18 cellular contexts compared by ENCODE assay signal in the genomic region with DNA sequence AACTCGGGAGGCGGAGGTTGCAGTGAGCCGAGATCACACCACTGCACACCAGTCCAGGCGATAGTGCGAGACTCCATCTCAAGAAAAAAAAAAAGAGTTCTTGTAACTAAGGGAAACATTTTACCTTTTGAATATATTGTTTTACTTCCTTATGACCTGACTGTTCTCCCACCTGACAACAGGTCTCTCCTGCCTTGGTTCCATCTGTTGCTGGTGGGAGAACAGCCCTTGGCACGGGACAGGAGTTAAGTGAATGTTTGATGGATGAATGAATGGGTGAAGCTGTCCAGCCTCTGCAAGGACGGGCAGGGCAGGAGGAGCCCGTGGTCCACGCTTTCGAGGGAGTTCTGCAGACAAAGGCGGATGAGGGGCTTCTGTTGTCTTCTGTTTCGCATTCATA. TPM values are rescaled to one million over a fixed set of nuclear protein-coding genes. Genes with fewer than 3 reads are reported as not detected.
DNase-seq lines count a peak whose midpoint lies in the region; ATAC-seq and TF ChIP-seq lines count a peak whose summit lies in the region.
"Had no signal": no experiment of that assay in that cellular context is flagged by ENCODE, and none has a peak within 500 bp of the region (broad histone marks: within the 10 kb centered on the region; RNA-seq: fewer than 3 reads in every experiment).

No MANE protein-coding gene starts in this region.

- no peaks in the 10 kb centered on the region for H3K36me3 ChIP-seq in endodermal cell (ENCODE audit: control insufficient read depth, insufficient read depth, low read length)
- H3K36me3 ChIP-seq: BLaER1 had no signal

- H3K36me3 Mint-ChIP-seq in endodermal cell (ENCODE audit: low read depth) (no peaks in the 10 kb centered on the region), neural crest cell (ENCODE audit: low read depth) (no peaks in the 10 kb centered on the region)
- H3K36me3 Mint-ChIP-seq: CD14-positive monocyte; CD4-positive, alpha-beta memory T cell had no signal

- H3K27me3 Mint-ChIP-seq in endodermal cell (ENCODE audit: insufficient read depth) (no peaks in the 10 kb centered on the region), neural crest cell (ENCODE audit: low read depth) (no peaks in the 10 kb centered on the region)

- no peaks in the 10 kb centered on the region for H3K4me1 ChIP-seq in right cardiac atrium (ENCODE audit: control insufficient read depth, insufficient read depth, low read length)
- no peaks in the 10 kb centered on the region for H3K4me1 ChIP-seq in endodermal cell (ENCODE audit: control insufficient read depth, insufficient read depth, low read length)
- H3K4me1 ChIP-seq: A549, BLaER1 had no signal

- H3K9me3 Mint-ChIP-seq in endodermal cell: no peaks in the 10 kb centered on the region
- H3K9me3 Mint-ChIP-seq in neural crest cell: no peaks in the 10 kb centered on the region
- H3K9me3 Mint-ChIP-seq: H9 had no signal

- H3K4me3 ChIP-seq in right cardiac atrium (ENCODE audit: low read length) (no peak overlapping the region), endodermal cell (ENCODE audit: low read length) (no peak overlapping the region)
- H3K4me3 ChIP-seq: A549, BLaER1 had no signal

- no peaks in the 10 kb centered on the region for H3K27me3 ChIP-seq in right cardiac atrium (ENCODE audit: control insufficient read depth, insufficient read depth)
- H3K27me3 ChIP-seq in endodermal cell (ENCODE audit: control insufficient read depth, insufficient read depth, low read length, poor library complexity, severe bottlenecking): no peaks in the 10 kb centered on the region
- H3K27me3 ChIP-seq: BLaER1 had no signal

- WGBS in right cardiac atrium: 89% methylated on average over 12 of the region's 12 CpGs
- 79 to 96% methylated on average over 9 to 12 of the region's 12 CpGs for WGBS in endodermal cell (ENCODE audit: insufficient coverage in 1 of 2, insufficient read length in 1 of 2), 2 experiments

- H3K9me3 ChIP-seq in right cardiac atrium (ENCODE audit: control insufficient read depth, low read length) (no peaks in the 10 kb centered on the region), endodermal cell (ENCODE audit: control insufficient read depth, low read length) (no peaks in the 10 kb centered on the region)
- H3K9me3 ChIP-seq: A549, BLaER1 had no signal

- peak; percentile 18 for DNase-seq in Right ventricle myocardium inferior (ENCODE audit: missing footprints)
- DNase-seq in right cardiac atrium: no peak
- DNase-seq in endodermal cell: peak; percentile 29
- DNase-seq in neural crest cell (ENCODE audit: low read depth, low spot score): no peak
- DNase-seq in NOMO-1 treated with DMSO at 0.1 percent for 48 hours (lab: John Stamatoyannopoulos, UW; ENCODE audit: unreplicated experiment): no peak
- DNase-seq in AG20443 (ENCODE audit: low spot score): no peak
- DNase-seq: CD4-positive, alpha-beta memory T cell; DMS153; DMS79; GF-D8; H9 had no signal

- no peak overlapping the region for H3K9ac ChIP-seq in endodermal cell (ENCODE audit: extremely low read depth, low read length, poor library complexity, severe bottlenecking)
- H3K9ac ChIP-seq: BLaER1 had no signal

- H3K4me3 Mint-ChIP-seq in endodermal cell (no peak overlapping the region), neural crest cell (no peak overlapping the region)
- H3K4me3 Mint-ChIP-seq: CD14-positive monocyte; CD4-positive, alpha-beta memory T cell had no signal

- TF ChIP-seq CTCF in endodermal cell (conservative IDR thresholded peaks at IDR 0.05) (no peak), neural crest cell (conservative IDR thresholded peaks at IDR 0.05) (no peak)

- H3K27ac ChIP-seq in right cardiac atrium (ENCODE audit: low read length): no peak overlapping the region
- H3K27ac ChIP-seq in endodermal cell (ENCODE audit: low read depth, low read length): no peak overlapping the region
- H3K27ac ChIP-seq: 22Rv1, A549, BLaER1 had no signal

- ATAC-seq in Right ventricle myocardium inferior (no peak), right cardiac atrium (no peak), HG03175 (IDR thresholded peaks at IDR 0.05; ENCODE audit: unreplicated experiment) (no peak), HG03521 (IDR thresholded peaks at IDR 0.05; ENCODE audit: unreplicated experiment) (no peak)
- ATAC-seq: HepG2 had no signal

- H3K27ac Mint-ChIP-seq in endodermal cell (no peak overlapping the region), neural crest cell (ENCODE audit: unreplicated experiment) (peak overlapping the region; percentile 75)
- H3K27ac Mint-ChIP-seq: CD14-positive monocyte; CD4-positive, alpha-beta memory T cell; H9 had no signal

- intact Hi-C loops in Right ventricle myocardium inferior (cut with DNase I) (no loop called here), right cardiac atrium (cut with DNase I) (no loop called here)

- peaks cover 4% of the 10 kb centered on the region for H3K4me1 Mint-ChIP-seq in endodermal cell
- peaks cover 4% of the 10 kb centered on the region for H3K4me1 Mint-ChIP-seq in neural crest cell
- H3K4me1 Mint-ChIP-seq: CD14-positive monocyte; CD4-positive, alpha-beta memory T cell had no signal

RNA-seq across cellular contexts. Expression of a gene that starts 16.3 kb away (rescaled TPM):
- total RNA-seq in Right ventricle myocardium inferior (3.1 TPM), right cardiac atrium (1 to 10 TPM; 2.1 to 5.1 (median 3.8) TPM), endodermal cell (10 to 100 TPM; 33.3 to 34.9 TPM), neural crest cell (26.1 and 29.7 TPM in 2 replicates)
- 3.0 TPM for polyA plus RNA-seq in right cardiac atrium
- 16.2 TPM for polyA plus RNA-seq in endodermal cell (2013, experiment 1 of 2)
- polyA plus RNA-seq in endodermal cell (2013, experiment 2 of 2): 15.1 TPM
- polyA plus RNA-seq: CD14-positive monocyte had no signal

Comparison
In these comparisons a context has a peak if more than half of its experiments do, and no peak if none do; other contexts are left out.
1. DNase-seq: peak in Right ventricle myocardium inferior (single experiment) and endodermal cell (single experiment); none in right cardiac atrium (0 of 3), neural crest cell (single experiment), NOMO-1 treated with DMSO at 0.1 percent for 48 hours (single experiment) and AG20443 (single experiment).